ENCODE assay signal across 10 cellular contexts in the genomic region with DNA sequence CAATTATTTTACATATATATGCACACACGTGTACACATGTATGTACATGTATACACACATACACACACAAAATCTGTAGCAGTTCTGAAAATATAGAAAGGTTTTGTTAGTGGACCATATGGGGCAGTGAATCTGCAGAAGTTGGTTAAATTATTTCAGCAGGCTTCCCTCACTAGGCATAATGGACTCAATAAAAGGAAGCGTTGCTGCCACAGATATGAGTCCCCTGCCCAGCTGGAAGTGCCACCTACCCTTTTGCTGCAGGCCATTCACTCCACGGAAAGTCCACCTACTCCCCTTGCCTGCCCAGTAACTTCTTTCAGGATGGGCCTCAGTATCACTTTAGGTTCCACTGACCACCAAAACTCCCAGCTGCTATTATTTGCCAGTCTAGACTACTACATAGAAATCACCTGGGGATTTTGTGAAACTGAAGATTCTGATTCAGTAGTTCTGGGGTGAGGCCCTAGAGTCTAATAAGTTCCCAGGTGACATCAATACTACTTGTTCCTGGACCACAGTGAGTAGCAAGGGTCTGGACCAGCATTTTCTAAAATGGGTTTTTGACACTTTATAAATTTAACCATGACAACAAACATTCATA. TPM values are rescaled to one million over a fixed set of nuclear protein-coding genes. Genes with fewer than 3 reads are reported as not detected.
A peak's percentile ranks its signal among the peaks of the same experiment; 100 is the strongest.
DNase-seq lines count a peak whose midpoint lies in the region; ATAC-seq and TF ChIP-seq lines count a peak whose summit lies in the region.
"Had no signal": no experiment of that assay in that cellular context is flagged by ENCODE, and none has a peak within 500 bp of the region (broad histone marks: within the 10 kb centered on the region; RNA-seq: fewer than 3 reads in every experiment).

No MANE protein-coding gene starts in this region.

- no peak overlapping the region for H3K4me2 ChIP-seq in neuronal stem cell (ENCODE audit: insufficient read depth, low read length, poor library complexity, severe bottlenecking)

- no peaks in the 10 kb centered on the region; the same call in 1 of the 2 replicates for H3K36me3 Mint-ChIP-seq in HFFc6 (ENCODE audit: low read depth)

- peak overlapping the region; percentile 82 for H3K27ac Mint-ChIP-seq in HFFc6

- H3K27ac ChIP-seq in skin epidermis = peak overlapping the region in 20 of 21 experiments; percentile 2 to 89 (median 68)
- H3K27ac ChIP-seq in neuronal stem cell (replicated peaks; ENCODE audit: low read length) = no peak overlapping the region

- no peak overlapping the region for H3K4me3 ChIP-seq in skin epidermis
- no peak overlapping the region for H3K4me3 ChIP-seq in neuronal stem cell (ENCODE audit: low read length in 2 of 2)

- no peaks in the 10 kb centered on the region for H3K79me1 ChIP-seq in neuronal stem cell (ENCODE audit: low read depth, low read length)

- H2BK5ac ChIP-seq in neuronal stem cell (ENCODE audit: low read length) = no peak overlapping the region

- H4K8ac ChIP-seq in neuronal stem cell (ENCODE audit: low read depth, low read length) = no peak overlapping the region

- H3K18ac ChIP-seq in neuronal stem cell (ENCODE audit: low read length) = no peak overlapping the region

- no peak overlapping the region for H2BK15ac ChIP-seq in neuronal stem cell (ENCODE audit: low read length)

- H3K23ac ChIP-seq in neuronal stem cell (ENCODE audit: low read depth, low read length, poor library complexity) = no peak overlapping the region

- H3K36me3 ChIP-seq in neuronal stem cell (replicated peaks in 1 of 2; ENCODE audit: control insufficient read depth in 2 of 2, insufficient read depth in 2 of 2, low read length in 2 of 2) = no peaks in the 10 kb centered on the region

- DNase-seq in HFFc6 (no peak), NCI-H2196 treated with DMSO at 0.1 percent for 48 hours (lab: John Stamatoyannopoulos, UW; ENCODE audit: unreplicated experiment) (no peak), SW 1271 (lab: John Stamatoyannopoulos, UW) (no peak), amygdala (lab: John Stamatoyannopoulos, UW) (no peak), neuronal stem cell (ENCODE audit: low spot score) (no peak)
- DNase-seq: activated CD4-positive, alpha-beta T cell treated with anti-CD3 and anti-CD28 coated beads for 1 hour; NCI-H82 had no signal

- H3K27me3 ChIP-seq in neuronal stem cell (ENCODE audit: control insufficient read depth in 3 of 3, insufficient read depth in 3 of 3, low read depth in 1 of 3, low read length in 3 of 3) = no peaks in the 10 kb centered on the region

- H3K4me1 Mint-ChIP-seq in HFFc6 (ENCODE audit: low read depth) = peaks cover 33% of the 10 kb centered on the region

- H3K27me3 Mint-ChIP-seq in HFFc6 (ENCODE audit: insufficient read depth) = no peaks in the 10 kb centered on the region; the same call in 1 of the 2 replicates

- TF ChIP-seq CTCF in HFFc6 (IDR thresholded peaks at IDR 0.05) = no peak

- H3K9ac ChIP-seq in neuronal stem cell (ENCODE audit: low read depth, low read length, poor library complexity) = no peak overlapping the region

- no peak overlapping the region for H2BK12ac ChIP-seq in neuronal stem cell (ENCODE audit: low read length)

- H2AFZ ChIP-seq in neuronal stem cell (ENCODE audit: low read length) = no peak overlapping the region

- ATAC-seq in GM18909 (IDR thresholded peaks at IDR 0.05; ENCODE audit: poor library complexity, unreplicated experiment) = peak; percentile 85
- ATAC-seq in HG03457 (IDR thresholded peaks at IDR 0.05; ENCODE audit: unreplicated experiment) = peak; percentile 91

- no CpG with 5 or more reads among the region's 3 CpGs for WGBS in neuronal stem cell (ENCODE audit: extremely low coverage in 2 of 2, insufficient read length in 2 of 2, insufficient replicate concordance in 1 of 2), 2 donors

- H3K4me3 Mint-ChIP-seq in HFFc6 = peak overlapping the region; percentile 67; the same call in 1 of the 2 replicates

- no peak overlapping the region for H2BK120ac ChIP-seq in neuronal stem cell (ENCODE audit: low read depth, low read length)

- H3K9me3 ChIP-seq in neuronal stem cell (replicated peaks in 1 of 2; ENCODE audit: control insufficient read depth in 2 of 2, insufficient read depth in 1 of 2, low read depth in 1 of 2, low read length in 2 of 2) = no peaks in the 10 kb centered on the region

- H3K14ac ChIP-seq in neuronal stem cell (ENCODE audit: low read length) = no peak overlapping the region

- H3K4ac ChIP-seq in neuronal stem cell (ENCODE audit: low read length) = no peak overlapping the region

- no peak overlapping the region for H2AK5ac ChIP-seq in neuronal stem cell (ENCODE audit: low read depth, low read length)

- no peaks in the 10 kb centered on the region for H3K9me3 Mint-ChIP-seq in HFFc6

- peaks cover 4 to 7% of the 10 kb centered on the region in 2 donors for H3K4me1 ChIP-seq in neuronal stem cell (ENCODE audit: control insufficient read depth in 2 of 2, insufficient read depth in 1 of 2, low read depth in 1 of 2, low read length in 2 of 2)

- no peak overlapping the region for H4K91ac ChIP-seq in neuronal stem cell (ENCODE audit: low read depth, low read length, poor library complexity)

RNA-seq across cellular contexts. Expression of gene CROT, which starts 29.3 kb away (rescaled TPM):
- 10 to 100 TPM; 13.1 to 16.5 (median 14.6) TPM for total RNA-seq in HFFc6 (2021; fragmentation: NEBNext Ultra II Directional; extraction: Animal tissue kit (Norgen Biotek cat#: 25700))
- polyA plus RNA-seq in neuronal stem cell (2013, experiment 1 of 2) = 22.3 TPM
- polyA plus RNA-seq in neuronal stem cell (2013, experiment 2 of 2) = 23.6 TPM
